Comparison of ENCODE assay signal across 9 cellular contexts in the genomic region with DNA sequence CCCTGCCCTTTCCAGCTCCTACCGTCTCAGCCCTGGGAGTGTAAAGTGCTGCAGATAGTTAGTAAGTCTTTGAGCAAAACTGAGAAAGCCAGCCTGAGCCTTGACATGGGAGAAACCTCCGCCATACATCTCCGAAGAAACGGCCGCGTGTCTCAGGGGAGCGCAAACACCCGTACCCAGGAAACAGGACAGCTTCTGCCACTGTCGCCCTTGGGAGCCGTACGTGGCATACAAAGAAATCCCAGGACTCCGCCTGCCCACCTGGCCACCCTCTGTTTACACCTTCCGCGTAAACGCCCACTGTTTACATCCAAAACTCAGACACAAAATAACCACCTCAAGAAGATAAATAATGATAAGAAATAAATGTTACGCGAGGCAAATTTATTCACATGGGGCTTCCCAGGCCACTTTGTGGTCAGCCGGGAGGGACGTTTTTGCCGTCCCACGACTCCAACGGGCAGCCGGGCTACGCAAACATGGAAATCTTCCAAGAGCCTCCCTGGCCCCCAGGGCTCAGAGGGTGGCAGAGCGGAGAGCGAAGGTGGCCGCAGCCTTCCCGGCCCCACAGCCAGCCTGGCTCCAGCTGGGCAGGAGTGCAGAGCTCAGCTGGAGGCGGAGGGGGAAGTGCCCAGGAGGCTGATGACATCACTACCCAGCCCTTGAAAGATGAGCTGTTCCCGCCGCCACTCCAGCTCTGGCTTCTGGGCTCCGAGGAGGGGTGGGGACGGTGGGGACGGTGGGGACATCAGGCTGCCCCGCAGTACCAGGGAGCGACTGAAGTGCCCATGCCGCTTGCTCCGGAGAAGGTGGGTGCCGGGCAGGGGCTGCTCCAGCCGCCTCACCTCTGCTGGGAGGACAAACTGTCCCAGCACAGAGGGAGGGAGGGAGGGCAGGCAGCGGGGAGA. TPM values are rescaled to one million over a fixed set of nuclear protein-coding genes. Genes with fewer than 3 reads are reported as not detected.
A peak's percentile ranks its signal among the peaks of the same experiment; 100 is the strongest.
DNase-seq lines count a peak whose midpoint lies in the region; ATAC-seq lines count a peak whose summit lies in the region.
"Had no signal": no experiment of that assay in that cellular context is flagged by ENCODE, and none has a peak within 500 bp of the region (broad histone marks: within the 10 kb centered on the region; RNA-seq: fewer than 3 reads in every experiment).

A gene (plus strand): TSS at position 689 of the 908 bp plus-strand sequence. CDS start 32,269 bp downstream, outside the sequence.

- H3K4me3 ChIP-seq in neuronal stem cell (ENCODE audit: low read length in 2 of 2), result peak within 1 kb of the TSS; percentile 21 to 67

- H3K23ac ChIP-seq in neuronal stem cell (ENCODE audit: low read depth, low read length, poor library complexity), result peak within 1 kb of the TSS; percentile 52

- peak within 1 kb of the TSS; percentile 26 for H3K9ac ChIP-seq in neuronal stem cell (ENCODE audit: low read depth, low read length, poor library complexity)

- H3K27me3 Mint-ChIP-seq in activated T-cell treated with anti-CD3 and anti-CD28 coated beads, Interleukin-2, amount 50 U/mL, for 72 hours (ENCODE audit: low read depth), result peaks cover 26% of the 10 kb centered on the region

- peak; percentile 62 for DNase-seq in SIG-M5 treated with dmso at 0.1 percent for 504 hours (lab: John Stamatoyannopoulos, UW; ENCODE audit: unreplicated experiment)
- DNase-seq in SIG-M5 (lab: John Stamatoyannopoulos, UW), result no peak
- peak; percentile 57 for DNase-seq in NCI-H2029 treated with DMSO at 0.1 percent for 48 hours (lab: John Stamatoyannopoulos, UW)
- peak; percentile 9 to 21 for DNase-seq in activated T-cell treated with anti-CD3 and anti-CD28 coated beads, Interleukin-2, amount 50 U/mL, for 72 hours
- DNase-seq in globus pallidus (ENCODE audit: low spot score), result peak; percentile 57
- peak; percentile 62 for DNase-seq in neuronal stem cell (ENCODE audit: low spot score)
- no peak for DNase-seq in stimulated activated naive CD4-positive, alpha-beta T cell (lab: John Stamatoyannopoulos, UW)
- DNase-seq: CD4-positive, CD25-positive, alpha-beta regulatory T cell had no signal

- H3K4me3 Mint-ChIP-seq in activated T-cell treated with anti-CD3 and anti-CD28 coated beads, Interleukin-2, amount 50 U/mL, for 72 hours, result peak within 1 kb of the TSS; percentile 29 to 54
- H3K4me3 Mint-ChIP-seq: CD4-positive, CD25-positive, alpha-beta regulatory T cell had no signal

- no peak within 1 kb of the TSS for H3K27ac Mint-ChIP-seq in activated T-cell treated with anti-CD3 and anti-CD28 coated beads, Interleukin-2, amount 50 U/mL, for 72 hours
- H3K27ac Mint-ChIP-seq: CD4-positive, CD25-positive, alpha-beta regulatory T cell had no signal

- H2BK120ac ChIP-seq in neuronal stem cell (ENCODE audit: low read depth, low read length), result no peak within 1 kb of the TSS

- peak within 1 kb of the TSS; percentile 86 for H2AFZ ChIP-seq in neuronal stem cell (ENCODE audit: low read length)

- H3K79me1 ChIP-seq in neuronal stem cell (ENCODE audit: low read depth, low read length), result no peaks in the 10 kb centered on the region

- peaks cover 6% of the 10 kb centered on the region for H3K4me1 Mint-ChIP-seq in activated T-cell treated with anti-CD3 and anti-CD28 coated beads, Interleukin-2, amount 50 U/mL, for 72 hours (ENCODE audit: low read depth)

- H3K4ac ChIP-seq in neuronal stem cell (ENCODE audit: low read length), result no peak within 1 kb of the TSS

- no peak within 1 kb of the TSS for H4K91ac ChIP-seq in neuronal stem cell (ENCODE audit: low read depth, low read length, poor library complexity)

- no peak within 1 kb of the TSS for H3K27ac ChIP-seq in neuronal stem cell (replicated peaks; ENCODE audit: low read length)

- H4K8ac ChIP-seq in neuronal stem cell (ENCODE audit: low read depth, low read length), result no peak within 1 kb of the TSS

- H2AK5ac ChIP-seq in neuronal stem cell (ENCODE audit: low read depth, low read length), result peak within 1 kb of the TSS; percentile 67

- H3K36me3 ChIP-seq in neuronal stem cell (replicated peaks in 1 of 2; ENCODE audit: control insufficient read depth in 2 of 2, insufficient read depth in 2 of 2, low read length in 2 of 2), result no peaks in the 10 kb centered on the region

- peak within 1 kb of the TSS; percentile 45 for H2BK5ac ChIP-seq in neuronal stem cell (ENCODE audit: low read length)

- H3K4me2 ChIP-seq in neuronal stem cell (ENCODE audit: insufficient read depth, low read length, poor library complexity, severe bottlenecking), result peak within 1 kb of the TSS; percentile 95

- peak within 1 kb of the TSS; percentile 65 for H2BK15ac ChIP-seq in neuronal stem cell (ENCODE audit: low read length)

- no peak within 1 kb of the TSS for H2BK12ac ChIP-seq in neuronal stem cell (ENCODE audit: low read length)

- H3K18ac ChIP-seq in neuronal stem cell (ENCODE audit: low read length), result peak within 1 kb of the TSS; percentile 83

- H3K27me3 ChIP-seq in neuronal stem cell (ENCODE audit: control insufficient read depth in 3 of 3, insufficient read depth in 3 of 3, low read depth in 1 of 3, low read length in 3 of 3), result peaks cover 0 to 66% (median 7%) of the 10 kb centered on the region in 3 experiments

- no peak within 1 kb of the TSS for H3K14ac ChIP-seq in neuronal stem cell (ENCODE audit: low read length)

- no peaks in the 10 kb centered on the region for H3K9me3 ChIP-seq in neuronal stem cell (replicated peaks in 1 of 2; ENCODE audit: control insufficient read depth in 2 of 2, insufficient read depth in 1 of 2, low read depth in 1 of 2, low read length in 2 of 2)

- peaks cover 3 to 12% of the 10 kb centered on the region in 2 donors for H3K4me1 ChIP-seq in neuronal stem cell (ENCODE audit: control insufficient read depth in 2 of 2, insufficient read depth in 1 of 2, low read depth in 1 of 2, low read length in 2 of 2)

- ATAC-seq in activated T-cell treated with anti-CD3 and anti-CD28 coated beads, Interleukin-2, amount 50 U/mL, for 72 hours (replicated peaks in 1 of 2), result peak; percentile 74 to 76
- ATAC-seq in HG03565 (IDR thresholded peaks at IDR 0.05; ENCODE audit: unreplicated experiment), result no peak

- no peaks in the 10 kb centered on the region for H3K9me3 Mint-ChIP-seq in activated T-cell treated with anti-CD3 and anti-CD28 coated beads, Interleukin-2, amount 50 U/mL, for 72 hours

- WGBS in neuronal stem cell (ENCODE audit: extremely low coverage in 2 of 2, insufficient read length in 2 of 2, insufficient replicate concordance in 1 of 2), 2 donors, result no CpG with 5 or more reads among the region's 41 CpGs

- no peaks in the 10 kb centered on the region for H3K36me3 Mint-ChIP-seq in activated T-cell treated with anti-CD3 and anti-CD28 coated beads, Interleukin-2, amount 50 U/mL, for 72 hours (ENCODE audit: insufficient read depth in 2 of 2)
- H3K36me3 Mint-ChIP-seq: CD4-positive, CD25-positive, alpha-beta regulatory T cell had no signal

RNA-seq across cellular contexts. Expression of the gene that starts here (rescaled TPM):
- not detected for total RNA-seq in activated T-cell treated with anti-CD3 and anti-CD28 coated beads, Interleukin-2, amount 50 U/mL, for 72 hours
- polyA plus RNA-seq in neuronal stem cell (2013, experiment 1 of 2), result 0.32 TPM
- 0.32 TPM for polyA plus RNA-seq in neuronal stem cell (2013, experiment 2 of 2)
- total RNA-seq: CD4-positive, CD25-positive, alpha-beta regulatory T cell had no signal
- polyA plus RNA-seq: CD4-positive, CD25-positive, alpha-beta regulatory T cell had no signal

Comparison
In these comparisons a context has a peak if more than half of its experiments do, and no peak if none do; other contexts are left out.
1. DNase-seq: peak in SIG-M5 treated with dmso at 0.1 percent for 504 hours (single experiment), NCI-H2029 treated with DMSO at 0.1 percent for 48 hours (single experiment), globus pallidus (single experiment) and neuronal stem cell (single experiment); none in SIG-M5 (single experiment) and stimulated activated naive CD4-positive, alpha-beta T cell (0 of 6).
2. Peak in DNase-seq and ATAC-seq in activated T-cell treated with anti-CD3 and anti-CD28 coated beads, Interleukin-2, amount 50 U/mL, for 72 hours; RNA of the gene not detected or under 1 TPM.